8 cellular contexts compared by ENCODE assay signal in genomic region chr14:22386924-22387775, GRCh38.
A peak's percentile ranks its signal among the peaks of the same experiment; 100 is the strongest.
DNase-seq lines count a peak whose midpoint lies in the region; ATAC-seq and TF ChIP-seq lines count a peak whose summit lies in the region.

No MANE protein-coding gene starts in this region.

- no peak overlapping the region for H3K4me3 ChIP-seq in astrocyte of the spinal cord (ENCODE audit: low read depth, low read length)
- H3K4me3 ChIP-seq in gastrocnemius medialis: no peak overlapping the region

- no peak overlapping the region for H3K4me2 ChIP-seq in H9 (ENCODE audit: insufficient read depth, insufficient read length, low read length)

- H3K36me3 ChIP-seq in gastrocnemius medialis: no peaks in the 10 kb centered on the region

- no peak overlapping the region for H2BK5ac ChIP-seq in H9 (ENCODE audit: insufficient read length, low read length)

- peak; percentile 86 for TF ChIP-seq CTCF in H9 (conservative IDR thresholded peaks at IDR 0.05)
- TF ChIP-seq CTCF in astrocyte of the spinal cord (IDR thresholded peaks at IDR 0.05; ENCODE audit: low read depth, low read length): peak; percentile 60
- peak; percentile 29 to 77 (median 64) for TF ChIP-seq CTCF in gastrocnemius medialis (IDR thresholded peaks at IDR 0.05 in 4 of 5, conservative IDR thresholded peaks at IDR 0.05 in 1 of 5)

- no peaks in the 10 kb centered on the region for H3K79me2 ChIP-seq in H9 (ENCODE audit: insufficient read depth, low read length)

- 0 out of 7 replicates have a peak overlapping the region, but pooled peaks of 1 of the 3 experiments have one; percentile 10 for H3K27ac Mint-ChIP-seq in H9

- H3K27me3 Mint-ChIP-seq in H9 (ENCODE audit: low read depth): peaks cover 1% of the 10 kb centered on the region

- no peak overlapping the region for H3K4ac ChIP-seq in H9 (ENCODE audit: low read depth, low read length)

- H3K9ac ChIP-seq in H9 (ENCODE audit: extremely low read depth, insufficient read length, low read length): no peak overlapping the region

- no peaks in the 10 kb centered on the region for H3K27me3 ChIP-seq in H9 (ENCODE audit: insufficient read depth, low read length)
- H3K27me3 ChIP-seq in gastrocnemius medialis: peaks cover 0 to 10% (median 0%) of the 10 kb centered on the region in 3 donors

- no peak overlapping the region for H2BK20ac ChIP-seq in H9 (ENCODE audit: low read depth, low read length, poor library complexity, severe bottlenecking)

- TF ChIP-seq POLR2A in gastrocnemius medialis (IDR thresholded peaks at IDR 0.05): no peak

- no peaks in the 10 kb centered on the region for H3K23me2 ChIP-seq in H9 (ENCODE audit: insufficient read length, low read depth, low read length, poor library complexity, severe bottlenecking)

- H3K4me1 ChIP-seq in H9 (ENCODE audit: insufficient read depth, low read length) (no peaks in the 10 kb centered on the region), gastrocnemius medialis (no peaks in the 10 kb centered on the region)

- no peaks in the 10 kb centered on the region for H3K79me1 ChIP-seq in H9 (ENCODE audit: insufficient read depth, low read depth, low read length, poor library complexity, severe bottlenecking)

- peaks cover 1 to 3% of the 10 kb centered on the region in 2 experiments for H3K4me1 Mint-ChIP-seq in H9

- no peaks in the 10 kb centered on the region for H3K36me3 Mint-ChIP-seq in H9 (ENCODE audit: insufficient read depth in 1 of 3, low read depth in 3 of 3)

- H2AFZ ChIP-seq in H9 (ENCODE audit: low read length): peak overlapping the region; percentile 92

- no peak overlapping the region for H3K18ac ChIP-seq in H9 (ENCODE audit: insufficient read length, low read depth, low read length)

- no peaks in the 10 kb centered on the region for H4K20me1 ChIP-seq in H9 (ENCODE audit: control insufficient read depth, insufficient read depth, insufficient read length)

- intact Hi-C loops in gastrocnemius medialis (cut with DNase I; ENCODE audit: low total_unique reads): loop anchor here (2.0 kb wide), 1 partner anchor 86 kb away; no protein-coding TSS in a partner anchor

- no peak overlapping the region for H2BK120ac ChIP-seq in H9 (ENCODE audit: low read depth, low read length, poor library complexity, severe bottlenecking)

- no peak overlapping the region for H3K14ac ChIP-seq in H9 (ENCODE audit: insufficient read depth, low read length)

- H3T11ph ChIP-seq in H9 (ENCODE audit: low read length): no peak overlapping the region

- peak in 1 of 2 donors; percentile 72 for ATAC-seq in gastrocnemius medialis
- no peak for ATAC-seq in HG03432 (IDR thresholded peaks at IDR 0.05; ENCODE audit: unreplicated experiment)

- no peaks in the 10 kb centered on the region for H3K9me3 ChIP-seq in H9 (ENCODE audit: control insufficient read depth, low read depth, low read length)
- no peaks in the 10 kb centered on the region for H3K9me3 ChIP-seq in gastrocnemius medialis

- H2BK12ac ChIP-seq in H9 (ENCODE audit: insufficient read length, low read depth, low read length): no peak overlapping the region

- H3K9me3 Mint-ChIP-seq in H9: no peaks in the 10 kb centered on the region

- no CpG with 5 or more reads among the region's 22 CpGs for WGBS in H9 (ENCODE audit: extremely low coverage, insufficient read length, low lambda C conversion rate)

- no peak overlapping the region for H4K91ac ChIP-seq in H9 (ENCODE audit: insufficient read length, low read depth, low read length)

- H4K8ac ChIP-seq in H9 (replicated peaks; ENCODE audit: insufficient read length, low read depth, low read length): no peak overlapping the region

- peak in 10 of 14 donors; percentile 6 to 60 (median 46) for DNase-seq in C1 segment of cervical spinal cord (lab: John Stamatoyannopoulos, UW)
- peak; percentile 72 for DNase-seq in H9
- peak; percentile 1 for DNase-seq in NCI-H526 treated with DMSO at 0.1 percent for 48 hours (lab: John Stamatoyannopoulos, UW)
- DNase-seq in astrocyte of the spinal cord (ENCODE audit: low read depth, low spot score): peak; percentile 84
- DNase-seq in iPS DF 19.7 (ENCODE audit: low read depth, low spot score): peak; percentile 35
- DNase-seq in gastrocnemius medialis: peak; percentile 12 to 21
- no peak for DNase-seq in stimulated activated CD4-positive, alpha-beta T cell treated with anti-CD3 and anti-CD28 coated beads, Interleukin-1b, Interleukin-23, amount 100 ng/mL, for 48 hours

- no peak overlapping the region for H2AK5ac ChIP-seq in H9 (ENCODE audit: insufficient read length, low read length)

- no peak overlapping the region for H4K5ac ChIP-seq in H9 (ENCODE audit: insufficient read length, low read depth, low read length)

- H3K56ac ChIP-seq in H9 (ENCODE audit: insufficient read length, low read depth, low read length): no peak overlapping the region

- H3K27ac ChIP-seq in H9 (ENCODE audit: insufficient read length, low read depth, low read length): no peak overlapping the region
- H3K27ac ChIP-seq in gastrocnemius medialis: no peak overlapping the region

- H3K4me3 Mint-ChIP-seq in H9: no peak overlapping the region

- H3K23ac ChIP-seq in H9 (ENCODE audit: insufficient read length, low read depth, low read length): no peak overlapping the region

- in situ Hi-C loops in astrocyte of the spinal cord (cut with HindIII; ENCODE audit: low sequenced_read_pairs): no loop called here
- in situ Hi-C loops in gastrocnemius medialis (cut with MboI; ENCODE audit: low sequenced_read_pairs in 4 of 4): loop anchor here in 2 of 4 donors (25.0 kb wide), 1 partner anchor 475 kb away; the partner anchor contains the start of gene LRP10 (in 2 of the 2)

- H2BK15ac ChIP-seq in H9 (ENCODE audit: low read depth, low read length): no peak overlapping the region
